In the genomic region with DNA sequence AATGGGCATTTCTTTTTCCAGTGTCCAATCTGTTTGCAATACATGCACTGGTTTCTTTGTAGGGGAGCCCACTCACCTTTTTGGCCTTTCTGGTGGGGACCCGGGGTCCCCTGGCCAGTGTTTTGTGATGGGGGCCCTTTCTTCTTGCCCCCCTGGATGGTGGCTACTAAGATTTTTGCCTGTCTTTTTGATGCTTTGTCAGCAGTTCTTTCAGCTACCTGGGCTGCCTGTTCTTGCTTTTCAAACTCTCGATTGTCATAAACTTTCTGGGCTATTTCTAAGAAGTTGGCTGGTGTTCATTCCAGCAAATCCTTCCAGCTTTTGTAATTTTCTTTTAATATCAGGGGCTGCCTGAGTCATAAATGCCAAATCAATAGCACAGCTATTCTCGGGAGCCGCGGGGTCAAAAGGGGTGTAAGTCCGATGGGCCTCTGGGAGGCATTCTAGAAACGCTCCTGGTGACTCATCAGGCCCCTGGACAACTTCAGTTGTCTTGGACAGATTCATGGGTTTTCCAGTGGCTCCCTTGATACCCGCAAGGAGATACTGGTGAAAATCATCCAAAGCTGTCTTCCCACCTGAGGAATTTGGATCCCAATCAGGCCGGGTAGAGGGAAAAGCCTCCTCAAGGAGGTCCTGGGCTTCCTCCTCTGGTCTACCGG, we compare ENCODE assay signal across 19 cellular contexts.
"Had no signal": no experiment of that assay in that cellular context is flagged by ENCODE, and none has a peak within 500 bp of the region (broad histone marks: within the 10 kb centered on the region; RNA-seq: fewer than 3 reads in every experiment).

No MANE protein-coding gene starts in this region.

- H3K4me3 ChIP-seq: breast epithelium, left lung, neural progenitor cell, tibial artery, vagina had no signal

- H3K27me3 Mint-ChIP-seq: activated naive CD8-positive, alpha-beta T cell; naive B cell had no signal

- H3K27ac Mint-ChIP-seq: activated CD4-positive, alpha-beta T cell treated with anti-CD3 and anti-CD28 coated beads, Interleukin-2, amount 10 ng/mL, durations not matched to agents 7 days and 5 days; activated naive CD8-positive, alpha-beta T cell; activated T-cell treated with anti-CD3 and anti-CD28 coated beads, Interleukin-2, amount 50 U/mL, for 72 hours; neural progenitor cell; WTC11 had no signal

- H3K4me1 Mint-ChIP-seq: activated CD4-positive, alpha-beta T cell treated with anti-CD3 and anti-CD28 coated beads, Interleukin-2, amount 10 ng/mL, durations not matched to agents 7 days and 5 days; naive B cell had no signal

- H3K9me3 Mint-ChIP-seq: activated CD4-positive, alpha-beta T cell treated with anti-CD3 and anti-CD28 coated beads, Interleukin-2, amount 10 ng/mL, durations not matched to agents 7 days and 5 days; activated T-cell treated with anti-CD3 and anti-CD28 coated beads, Interleukin-2, amount 50 U/mL, for 72 hours; naive B cell; neural progenitor cell; WTC11 had no signal

- ATAC-seq: activated T-cell treated with anti-CD3 and anti-CD28 coated beads, Interleukin-2, amount 50 U/mL, for 72 hours; left lung; WTC11 had no signal

- DNase-seq: activated CD4-positive, alpha-beta T cell treated with anti-CD3 and anti-CD28 coated beads, Interleukin-2, amount 10 ng/mL, durations not matched to agents 7 days and 5 days; activated CD8-positive, alpha-beta memory T cell treated with anti-CD3 and anti-CD28 coated beads, Interleukin-2, amount 50 U/mL, for 48 hours; activated gamma-delta T cell treated with Interleukin-2 at 50 U/mL for 16 hours; activated T-cell treated with anti-CD3 and anti-CD28 coated beads, Interleukin-2, amount 50 U/mL, for 72 hours; left lung; mammary epithelial cell; naive B cell; posterior cingulate gyrus; retina; small intestine; stimulated activated CD4-positive, alpha-beta T cell treated with anti-CD3 and anti-CD28 coated beads, Interleukin-4, amount 100 ng/mL, for 24 hours; stimulated activated naive CD4-positive, alpha-beta T cell; T-helper 2 cell; tibial artery had no signal

- H3K4me3 Mint-ChIP-seq: activated CD4-positive, alpha-beta T cell treated with anti-CD3 and anti-CD28 coated beads, Interleukin-2, amount 10 ng/mL, durations not matched to agents 7 days and 5 days; activated naive CD8-positive, alpha-beta T cell; activated T-cell treated with anti-CD3 and anti-CD28 coated beads, Interleukin-2, amount 50 U/mL, for 72 hours; naive B cell; neural progenitor cell; WTC11 had no signal

- H3K36me3 Mint-ChIP-seq: activated naive CD8-positive, alpha-beta T cell; naive B cell; WTC11 had no signal
